Comparison of ENCODE assay signal across 8 cellular contexts in the genomic region with DNA sequence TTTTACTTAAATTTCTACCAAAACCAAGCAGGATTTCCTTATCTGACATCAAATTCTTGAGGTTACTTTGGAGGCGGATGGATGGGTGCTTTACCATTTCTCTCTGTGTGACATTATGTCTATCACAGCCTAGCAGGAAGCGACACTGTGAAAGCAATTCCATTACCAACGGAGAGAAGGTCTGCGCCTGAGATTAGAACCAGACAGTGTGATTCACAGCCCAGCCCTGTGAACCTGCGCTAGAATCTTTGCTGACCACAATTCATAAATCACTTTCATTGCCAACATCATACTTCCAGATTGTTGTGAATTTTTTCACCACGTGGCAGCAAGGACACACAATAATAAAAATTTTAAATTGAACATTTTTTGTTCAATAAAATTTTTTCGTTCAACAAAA.
DNase-seq lines count a peak whose midpoint lies in the region; ATAC-seq and TF ChIP-seq lines count a peak whose summit lies in the region.

No MANE protein-coding gene starts in this region.

- H3K27ac ChIP-seq in HEK293 (ENCODE audit: extremely low read depth, low read depth, low read length) = no peak overlapping the region

- H3K27me3 Mint-ChIP-seq in effector memory CD8-positive, alpha-beta T cell = no peaks in the 10 kb centered on the region

- no peak overlapping the region for H3K4me3 ChIP-seq in HEK293 (ENCODE audit: low read depth, low read length)

- peak; percentile 91 for ATAC-seq in effector memory CD8-positive, alpha-beta T cell (replicated peaks)
- no peak for ATAC-seq in HG03521 (IDR thresholded peaks at IDR 0.05; ENCODE audit: unreplicated experiment)
- ATAC-seq in HG02798 (IDR thresholded peaks at IDR 0.05; ENCODE audit: poor library complexity, unreplicated experiment) = no peak
- no peak for ATAC-seq in GM18867 (IDR thresholded peaks at IDR 0.05; ENCODE audit: unreplicated experiment)

- POLR2A ChIA-PET in HEK293 (lab: Yijun Ruan, JAX) = interaction anchor here (1.0 to 1.3 kb wide), 2 partner anchors 61 to 227 kb away, joined by 3 to 4 read pairs; no protein-coding TSS in a partner anchor

- no peaks in the 10 kb centered on the region for H3K36me3 ChIP-seq in HEK293 (ENCODE audit: control insufficient read depth in 2 of 2, insufficient read depth in 1 of 2, low read length in 2 of 2)

- no peak for TF ChIP-seq CTCF in HEK293 (tag by site-specific recombination; IDR thresholded peaks at IDR 0.05)

- H3K4me3 Mint-ChIP-seq in effector memory CD8-positive, alpha-beta T cell = peak overlapping the region; percentile 53 to 59

- no peaks in the 10 kb centered on the region for H3K9me3 ChIP-seq in HEK293 (ENCODE audit: control insufficient read depth, insufficient read depth, low read depth, low read length)

- peak overlapping the region; percentile 98 for H3K27ac Mint-ChIP-seq in effector memory CD8-positive, alpha-beta T cell

- peaks cover 15 to 16% of the 10 kb centered on the region in 2 donors for H3K4me1 Mint-ChIP-seq in effector memory CD8-positive, alpha-beta T cell (ENCODE audit: low read depth in 2 of 2)

- peaks cover 10% of the 10 kb centered on the region; the same call in 1 of the 2 replicates for H3K4me1 ChIP-seq in HEK293 (ENCODE audit: control insufficient read depth, insufficient read depth, low read length)

- DNase-seq in activated CD4-positive, alpha-beta T cell treated with anti-CD3 and anti-CD28 coated beads, Interleukin-2, amount 50 U/mL, for 48 hours = peak; percentile 47 to 66
- DNase-seq in effector memory CD8-positive, alpha-beta T cell = peak; percentile 69 to 72 (median 70)
- peak; percentile 34 to 54 (median 43) for DNase-seq in stimulated activated CD4-positive, alpha-beta T cell treated with anti-CD3 and anti-CD28 coated beads, Interleukin-12 subunit alpha, Interleukin-12 subunit beta, amount 100 ng/mL, for 48 hours (ENCODE audit: low read depth in 2 of 3, low spot score in 1 of 3)
- DNase-seq in NCI-H2107 treated with DMSO at 0.1 percent for 48 hours (lab: John Stamatoyannopoulos, UW; ENCODE audit: unreplicated experiment) = no peak

- CTCF ChIA-PET in HEK293 (lab: Yijun Ruan, JAX) = no interaction called here

- H3K36me3 Mint-ChIP-seq in effector memory CD8-positive, alpha-beta T cell (ENCODE audit: insufficient read depth) = peaks cover 14% of the 10 kb centered on the region

- H3K9me3 Mint-ChIP-seq in effector memory CD8-positive, alpha-beta T cell = no peaks in the 10 kb centered on the region

TF ChIP-seq in HEK293, 187 proteins besides CTCF, POLR2A, EP300 and RAD21:
- TF ChIP-seq MEIS1 (CRISPR knock-in tag; IDR thresholded peaks at IDR 0.05; ENCODE audit: borderline replicate concordance) (0 out of 2 replicates have a peak, but pooled peaks have one; percentile 44), ZNF561 (tag by site-specific recombination; IDR thresholded peaks at IDR 0.05; ENCODE audit: borderline replicate concordance) (0 out of 2 replicates have a peak, but pooled peaks have one; percentile 18), ZEB2 (tag by site-specific recombination; IDR thresholded peaks at IDR 0.05) (no peak), TRIM28 (IDR thresholded peaks at IDR 0.05; ENCODE audit: borderline replicate concordance, low read length) (no peak)
